ENCODE assay signal across 1 cellular context in the genomic region with DNA sequence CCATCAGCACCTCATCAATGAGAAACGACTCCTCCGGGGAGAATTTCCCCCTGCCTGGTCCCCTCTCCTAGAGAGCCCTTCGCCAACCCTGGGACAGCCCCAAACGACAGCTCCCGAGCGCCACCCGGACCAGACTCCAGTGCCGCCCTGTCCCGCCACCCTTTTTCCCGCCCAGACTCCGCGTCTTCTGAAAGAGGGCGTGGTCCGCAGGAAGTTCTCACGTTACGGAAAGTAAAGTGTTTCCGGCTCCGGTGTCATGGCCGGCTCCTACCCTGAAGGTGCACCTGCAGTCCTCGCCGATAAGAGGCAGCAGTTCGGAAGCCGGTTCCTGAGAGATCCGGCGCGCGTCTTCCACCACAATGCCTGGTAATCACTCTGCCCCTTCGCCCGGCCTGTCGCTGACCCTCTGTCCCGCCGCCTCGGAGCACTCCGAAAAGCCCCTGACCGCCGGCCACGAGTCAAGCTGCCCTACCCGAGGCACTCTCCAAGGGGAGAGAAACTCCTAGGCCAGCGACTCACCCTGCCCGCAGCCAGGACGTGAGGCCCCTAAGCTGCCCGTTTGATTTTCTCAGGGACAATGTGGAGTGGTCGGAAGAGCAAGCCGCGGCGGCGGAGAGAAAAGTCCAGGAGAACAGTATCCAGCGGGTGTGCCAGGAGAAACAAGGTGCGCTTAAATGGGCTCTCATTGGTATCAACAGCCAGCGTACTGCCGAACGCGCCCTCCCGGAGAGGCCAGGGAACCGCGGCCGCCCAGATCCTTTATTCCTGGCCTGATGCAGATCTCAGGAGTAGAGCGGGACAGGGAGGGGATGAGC.
TF ChIP-seq lines count a peak whose summit lies in the region.
"Not testable (repeated sequence)": the region's sequence is repeated elsewhere in the genome, so short reads cannot be mapped to it uniquely, and the experiment has no call there.

Gene METTL2A (plus strand): TSS at position 251 of the 815 bp plus-strand sequence. CDS start 6 bp downstream, at position 257.

TF ChIP-seq in K562, 482 proteins besides CTCF, POLR2A, EP300 and RAD21 (continued from another document and continues in another):
- TF ChIP-seq, protein P1, sequence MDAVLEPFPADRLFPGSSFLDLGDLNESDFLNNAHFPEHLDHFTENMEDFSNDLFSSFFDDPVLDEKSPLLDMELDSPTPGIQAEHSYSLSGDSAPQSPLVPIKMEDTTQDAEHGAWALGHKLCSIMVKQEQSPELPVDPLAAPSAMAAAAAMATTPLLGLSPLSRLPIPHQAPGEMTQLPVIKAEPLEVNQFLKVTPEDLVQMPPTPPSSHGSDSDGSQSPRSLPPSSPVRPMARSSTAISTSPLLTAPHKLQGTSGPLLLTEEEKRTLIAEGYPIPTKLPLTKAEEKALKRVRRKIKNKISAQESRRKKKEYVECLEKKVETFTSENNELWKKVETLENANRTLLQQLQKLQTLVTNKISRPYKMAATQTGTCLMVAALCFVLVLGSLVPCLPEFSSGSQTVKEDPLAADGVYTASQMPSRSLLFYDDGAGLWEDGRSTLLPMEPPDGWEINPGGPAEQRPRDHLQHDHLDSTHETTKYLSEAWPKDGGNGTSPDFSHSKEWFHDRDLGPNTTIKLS (IDR thresholded peaks at IDR 0.05; ENCODE audit: borderline replicate concordance, low read depth): peak; percentile 34; the same call in 1 of the 2 replicates
- TF ChIP-seq, protein P2, sequence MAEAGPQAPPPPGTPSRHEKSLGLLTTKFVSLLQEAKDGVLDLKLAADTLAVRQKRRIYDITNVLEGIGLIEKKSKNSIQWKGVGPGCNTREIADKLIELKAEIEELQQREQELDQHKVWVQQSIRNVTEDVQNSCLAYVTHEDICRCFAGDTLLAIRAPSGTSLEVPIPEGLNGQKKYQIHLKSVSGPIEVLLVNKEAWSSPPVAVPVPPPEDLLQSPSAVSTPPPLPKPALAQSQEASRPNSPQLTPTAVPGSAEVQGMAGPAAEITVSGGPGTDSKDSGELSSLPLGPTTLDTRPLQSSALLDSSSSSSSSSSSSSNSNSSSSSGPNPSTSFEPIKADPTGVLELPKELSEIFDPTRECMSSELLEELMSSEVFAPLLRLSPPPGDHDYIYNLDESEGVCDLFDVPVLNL (CRISPR knock-in tag; IDR thresholded peaks at IDR 0.05; ENCODE audit: low read depth): peak; percentile 87
- TF ChIP-seq EP400 (IDR thresholded peaks at IDR 0.05): peak; percentile 87
- 0 out of 2 replicates have a peak, but pooled peaks have one; percentile 9 for TF ChIP-seq ZNF263 (CRISPR knock-in tag; IDR thresholded peaks at IDR 0.05; ENCODE audit: borderline replicate concordance)
- TF ChIP-seq MYC (IDR thresholded peaks at IDR 0.05; ENCODE audit: low read depth, low read length): peak; percentile 77; the same call in 1 of the 2 replicates
- 0 out of 2 replicates have a peak, but pooled peaks have one; percentile 54 for TF ChIP-seq MYC (CRISPR knock-in tag; IDR thresholded peaks at IDR 0.05; ENCODE audit: borderline replicate concordance, low read depth)
- TF ChIP-seq CC2D1A (IDR thresholded peaks at IDR 0.05): peak; percentile 53; the same call in 1 of the 2 replicates
- peak; percentile 97 for TF ChIP-seq SIN3B (IDR thresholded peaks at IDR 0.05; ENCODE audit: low read depth)
- peak; percentile 74; the same call in 1 of the 2 replicates for TF ChIP-seq KLF6 (CRISPR knock-in tag; IDR thresholded peaks at IDR 0.05; ENCODE audit: borderline replicate concordance)
- peak; percentile 39 to 73; a peak in 2 of 4 replicates for TF ChIP-seq SIN3A (IDR thresholded peaks at IDR 0.05; ENCODE audit: borderline replicate concordance in 2 of 2, control insufficient read depth in 1 of 2, low read depth in 2 of 2, low read length in 2 of 2)
- TF ChIP-seq CXXC5 (CRISPR knock-in tag; IDR thresholded peaks at IDR 0.05): peak; percentile 94
- peak; percentile 53; the same call in 1 of the 2 replicates for TF ChIP-seq THAP12 (CRISPR knock-in tag; IDR thresholded peaks at IDR 0.05)
- TF ChIP-seq BRD9 (IDR thresholded peaks at IDR 0.05; ENCODE audit: low read depth, partially characterized antibody): peak; percentile 59
- TF ChIP-seq NR2C2 (CRISPR knock-in tag; IDR thresholded peaks at IDR 0.05); TOE1 (CRISPR knock-in tag; IDR thresholded peaks at IDR 0.05; ENCODE audit: borderline replicate concordance, low read depth): not testable (repeated sequence)
- TF ChIP-seq NR2C2 (tag; IDR thresholded peaks at IDR 0.05): peak; percentile 85
- 0 out of 2 replicates have a peak, but pooled peaks have one; percentile 72 for TF ChIP-seq POLR2AphosphoS5 (IDR thresholded peaks at IDR 0.05; ENCODE audit: control insufficient read depth, insufficient read depth, low read depth, low read length)
- TF ChIP-seq HDAC1 (IDR thresholded peaks at IDR 0.05): peak in 1 of 2 experiments; percentile 72; a peak in 2 of 4 replicates
- peak in 1 of 2 experiments; percentile 11; a peak in 1 of 4 replicates for TF ChIP-seq SIX5 (IDR thresholded peaks at IDR 0.05; ENCODE audit: borderline replicate concordance in 1 of 2, insufficient read depth in 1 of 2, low read depth in 1 of 2, low read length in 2 of 2)
- 0 out of 4 replicates have a peak, but pooled peaks have one; percentile 27 to 38 for TF ChIP-seq NRF1 (conservative IDR thresholded peaks at IDR 0.05 in 1 of 2, IDR thresholded peaks at IDR 0.05 in 1 of 2)
- TF ChIP-seq TAF1 (IDR thresholded peaks at IDR 0.05; ENCODE audit: control insufficient read depth, extremely low read depth, insufficient read depth, low read length, severe bottlenecking): peak; percentile 77
- peak; percentile 92; the same call in 1 of the 2 replicates for TF ChIP-seq HMGXB4 (CRISPR knock-in tag; IDR thresholded peaks at IDR 0.05)
- peak in 1 of 2 experiments; percentile 34; a peak in 2 of 4 replicates for TF ChIP-seq FOXK2 (conservative IDR thresholded peaks at IDR 0.05 in 1 of 2, IDR thresholded peaks at IDR 0.05 in 1 of 2; ENCODE audit: low read depth in 2 of 2)
- TF ChIP-seq TRIM24 (IDR thresholded peaks at IDR 0.05): peak; percentile 77 to 80; a peak in 3 of 4 replicates
- TF ChIP-seq KLF13 (tag; IDR thresholded peaks at IDR 0.05; ENCODE audit: borderline replicate concordance, low read depth): peak; percentile 90
- TF ChIP-seq TAF9B (IDR thresholded peaks at IDR 0.05; ENCODE audit: partially characterized antibody): peak; percentile 70
- TF ChIP-seq, protein P3, sequence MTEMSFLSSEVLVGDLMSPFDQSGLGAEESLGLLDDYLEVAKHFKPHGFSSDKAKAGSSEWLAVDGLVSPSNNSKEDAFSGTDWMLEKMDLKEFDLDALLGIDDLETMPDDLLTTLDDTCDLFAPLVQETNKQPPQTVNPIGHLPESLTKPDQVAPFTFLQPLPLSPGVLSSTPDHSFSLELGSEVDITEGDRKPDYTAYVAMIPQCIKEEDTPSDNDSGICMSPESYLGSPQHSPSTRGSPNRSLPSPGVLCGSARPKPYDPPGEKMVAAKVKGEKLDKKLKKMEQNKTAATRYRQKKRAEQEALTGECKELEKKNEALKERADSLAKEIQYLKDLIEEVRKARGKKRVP (CRISPR knock-in tag; IDR thresholded peaks at IDR 0.05): 0 out of 2 replicates have a peak, but pooled peaks have one; percentile 41
- TF ChIP-seq, protein P4, sequence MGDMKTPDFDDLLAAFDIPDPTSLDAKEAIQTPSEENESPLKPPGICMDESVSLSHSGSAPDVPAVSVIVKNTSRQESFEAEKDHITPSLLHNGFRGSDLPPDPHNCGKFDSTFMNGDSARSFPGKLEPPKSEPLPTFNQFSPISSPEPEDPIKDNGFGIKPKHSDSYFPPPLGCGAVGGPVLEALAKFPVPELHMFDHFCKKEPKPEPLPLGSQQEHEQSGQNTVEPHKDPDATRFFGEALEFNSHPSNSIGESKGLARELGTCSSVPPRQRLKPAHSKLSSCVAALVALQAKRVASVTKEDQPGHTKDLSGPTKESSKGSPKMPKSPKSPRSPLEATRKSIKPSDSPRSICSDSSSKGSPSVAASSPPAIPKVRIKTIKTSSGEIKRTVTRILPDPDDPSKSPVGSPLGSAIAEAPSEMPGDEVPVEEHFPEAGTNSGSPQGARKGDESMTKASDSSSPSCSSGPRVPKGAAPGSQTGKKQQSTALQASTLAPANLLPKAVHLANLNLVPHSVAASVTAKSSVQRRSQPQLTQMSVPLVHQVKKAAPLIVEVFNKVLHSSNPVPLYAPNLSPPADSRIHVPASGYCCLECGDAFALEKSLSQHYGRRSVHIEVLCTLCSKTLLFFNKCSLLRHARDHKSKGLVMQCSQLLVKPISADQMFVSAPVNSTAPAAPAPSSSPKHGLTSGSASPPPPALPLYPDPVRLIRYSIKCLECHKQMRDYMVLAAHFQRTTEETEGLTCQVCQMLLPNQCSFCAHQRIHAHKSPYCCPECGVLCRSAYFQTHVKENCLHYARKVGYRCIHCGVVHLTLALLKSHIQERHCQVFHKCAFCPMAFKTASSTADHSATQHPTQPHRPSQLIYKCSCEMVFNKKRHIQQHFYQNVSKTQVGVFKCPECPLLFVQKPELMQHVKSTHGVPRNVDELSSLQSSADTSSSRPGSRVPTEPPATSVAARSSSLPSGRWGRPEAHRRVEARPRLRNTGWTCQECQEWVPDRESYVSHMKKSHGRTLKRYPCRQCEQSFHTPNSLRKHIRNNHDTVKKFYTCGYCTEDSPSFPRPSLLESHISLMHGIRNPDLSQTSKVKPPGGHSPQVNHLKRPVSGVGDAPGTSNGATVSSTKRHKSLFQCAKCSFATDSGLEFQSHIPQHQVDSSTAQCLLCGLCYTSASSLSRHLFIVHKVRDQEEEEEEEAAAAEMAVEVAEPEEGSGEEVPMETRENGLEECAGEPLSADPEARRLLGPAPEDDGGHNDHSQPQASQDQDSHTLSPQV (IDR thresholded peaks at IDR 0.05): peak; percentile 57
- peak; percentile 88 for TF ChIP-seq KDM5B (IDR thresholded peaks at IDR 0.05; ENCODE audit: insufficient replicate concordance, low read depth, low read length)
- peak; percentile 65 for TF ChIP-seq HCFC1 (IDR thresholded peaks at IDR 0.05; ENCODE audit: low read depth, low read length)
- TF ChIP-seq SRF (CRISPR knock-in tag; IDR thresholded peaks at IDR 0.05): peak in 1 of 2 experiments; percentile 61; a peak in 1 of 4 replicates
- TF ChIP-seq ATF7 (IDR thresholded peaks at IDR 0.05): peak; percentile 66
- TF ChIP-seq KAT7 (CRISPR knock-in tag; IDR thresholded peaks at IDR 0.05; ENCODE audit: borderline replicate concordance): peak; percentile 63; the same call in 1 of the 2 replicates
- TF ChIP-seq GABPA (tag; conservative IDR thresholded peaks at IDR 0.05; ENCODE audit: low read depth): peak; percentile 95
- peak; percentile 87 for TF ChIP-seq L3MBTL2 (IDR thresholded peaks at IDR 0.05)
- peak; percentile 78 for TF ChIP-seq TFAP4 (CRISPR knock-in tag; IDR thresholded peaks at IDR 0.05; ENCODE audit: borderline replicate concordance)
- peak; percentile 92 for TF ChIP-seq POLR2G (IDR thresholded peaks at IDR 0.05; ENCODE audit: low read depth, low read length)
- TF ChIP-seq PML (IDR thresholded peaks at IDR 0.05; ENCODE audit: low read length): peak; percentile 56; the same call in 1 of the 2 replicates
- TF ChIP-seq MAZ (CRISPR knock-in tag; conservative IDR thresholded peaks at IDR 0.05 in 1 of 2, IDR thresholded peaks at IDR 0.05 in 1 of 2): peak in 1 of 2 experiments; percentile 37; a peak in 1 of 4 replicates
- peak; percentile 43; the same call in 1 of the 2 replicates for TF ChIP-seq TOE1 (IDR thresholded peaks at IDR 0.05; ENCODE audit: borderline replicate concordance)
- TF ChIP-seq E2F1 (CRISPR knock-in tag; IDR thresholded peaks at IDR 0.05): peak; percentile 95
- TF ChIP-seq ZNF589 (CRISPR knock-in tag; IDR thresholded peaks at IDR 0.05; ENCODE audit: low read depth): 0 out of 2 replicates have a peak, but pooled peaks have one; percentile 52
